In the genomic region with DNA sequence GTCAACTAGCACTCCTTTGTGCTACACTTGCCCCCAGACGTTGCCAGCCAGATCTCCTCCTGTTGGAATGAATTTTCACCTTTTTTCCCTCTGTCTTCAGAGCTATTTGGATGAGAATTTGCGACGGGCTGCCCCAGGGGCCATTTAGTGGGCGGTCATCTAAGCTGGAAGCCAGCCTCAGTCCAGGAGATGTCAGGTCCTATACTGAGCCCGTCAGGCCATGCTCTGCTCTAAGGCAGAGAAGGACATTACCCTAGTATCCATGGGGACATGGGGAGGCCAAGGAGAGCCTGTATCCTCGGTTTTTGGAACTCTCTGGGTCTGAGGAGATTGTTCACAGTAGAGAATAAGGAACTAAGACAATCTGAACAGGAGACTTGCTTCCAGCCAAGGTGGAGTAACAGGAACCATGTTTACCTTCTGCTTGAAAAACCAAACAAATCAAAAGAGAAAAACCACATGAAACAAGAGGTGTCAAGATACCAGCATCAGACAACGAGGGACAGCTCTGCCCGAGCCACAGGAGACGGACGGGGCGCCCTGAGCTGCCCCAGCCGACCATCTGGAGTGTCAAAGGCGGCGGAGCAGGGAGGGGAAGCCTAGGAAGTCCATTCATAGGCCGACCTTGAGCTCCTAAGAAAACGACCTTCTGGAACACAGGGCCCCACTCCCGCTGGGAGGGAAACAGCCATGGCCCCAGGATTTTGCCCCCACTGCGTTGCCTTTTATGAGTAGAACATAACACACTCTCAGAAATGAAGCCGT, we compare ENCODE assay signal across 2 cellular contexts.
TF ChIP-seq lines count a peak whose summit lies in the region.

No MANE protein-coding gene starts in this region.

TF ChIP-seq in K562, 482 proteins besides CTCF, POLR2A, EP300 and RAD21:
- TF ChIP-seq SOX6 (IDR thresholded peaks at IDR 0.05) (no peak), RBM17 (IDR thresholded peaks at IDR 0.05; ENCODE audit: borderline replicate concordance, low read depth, low read length) (no peak), ESRRA (IDR thresholded peaks at IDR 0.05; ENCODE audit: borderline replicate concordance, low read depth) (no peak), NBN (IDR thresholded peaks at IDR 0.05; ENCODE audit: low read depth) (no peak), TEAD2 (tag; IDR thresholded peaks at IDR 0.05) (no peak), ZNF224 (CRISPR knock-in tag; IDR thresholded peaks at IDR 0.05) (no peak), ZNF668 (CRISPR knock-in tag; IDR thresholded peaks at IDR 0.05) (no peak)
- TF ChIP-seq, protein P1, sequence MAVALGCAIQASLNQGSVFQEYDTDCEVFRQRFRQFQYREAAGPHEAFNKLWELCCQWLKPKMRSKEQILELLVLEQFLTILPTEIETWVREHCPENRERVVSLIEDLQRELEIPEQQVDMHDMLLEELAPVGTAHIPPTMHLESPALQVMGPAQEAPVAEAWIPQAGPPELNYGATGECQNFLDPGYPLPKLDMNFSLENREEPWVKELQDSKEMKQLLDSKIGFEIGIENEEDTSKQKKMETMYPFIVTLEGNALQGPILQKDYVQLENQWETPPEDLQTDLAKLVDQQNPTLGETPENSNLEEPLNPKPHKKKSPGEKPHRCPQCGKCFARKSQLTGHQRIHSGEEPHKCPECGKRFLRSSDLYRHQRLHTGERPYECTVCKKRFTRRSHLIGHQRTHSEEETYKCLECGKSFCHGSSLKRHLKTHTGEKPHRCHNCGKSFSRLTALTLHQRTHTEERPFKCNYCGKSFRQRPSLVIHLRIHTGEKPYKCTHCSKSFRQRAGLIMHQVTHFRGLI (CRISPR knock-in tag; IDR thresholded peaks at IDR 0.05): no peak

TF ChIP-seq in HepG2, 621 proteins besides CTCF, POLR2A, EP300 and RAD21:
- TF ChIP-seq ZBTB7A (CRISPR knock-in tag; IDR thresholded peaks at IDR 0.05) (no peak), ZFX (CRISPR knock-in tag; IDR thresholded peaks at IDR 0.05; ENCODE audit: low read depth) (peak; percentile 23; the same call in 1 of the 2 replicates), ZNF136 (CRISPR knock-in tag; IDR thresholded peaks at IDR 0.05; ENCODE audit: low read depth) (no peak), SOX6 (IDR thresholded peaks at IDR 0.05) (no peak), SOX6 (CRISPR knock-in tag; IDR thresholded peaks at IDR 0.05) (0 out of 2 replicates have a peak, but pooled peaks have one; percentile 17)
- TF ChIP-seq, protein P2, sequence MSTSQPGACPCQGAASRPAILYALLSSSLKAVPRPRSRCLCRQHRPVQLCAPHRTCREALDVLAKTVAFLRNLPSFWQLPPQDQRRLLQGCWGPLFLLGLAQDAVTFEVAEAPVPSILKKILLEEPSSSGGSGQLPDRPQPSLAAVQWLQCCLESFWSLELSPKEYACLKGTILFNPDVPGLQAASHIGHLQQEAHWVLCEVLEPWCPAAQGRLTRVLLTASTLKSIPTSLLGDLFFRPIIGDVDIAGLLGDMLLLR (CRISPR knock-in tag; IDR thresholded peaks at IDR 0.05): 0 out of 2 replicates have a peak, but pooled peaks have one; percentile 35
- TF ChIP-seq, protein P3, sequence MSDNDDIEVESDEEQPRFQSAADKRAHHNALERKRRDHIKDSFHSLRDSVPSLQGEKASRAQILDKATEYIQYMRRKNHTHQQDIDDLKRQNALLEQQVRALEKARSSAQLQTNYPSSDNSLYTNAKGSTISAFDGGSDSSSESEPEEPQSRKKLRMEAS (IDR thresholded peaks at IDR 0.05): peak; percentile 17; the same call in 1 of the 2 replicates
- TF ChIP-seq, protein P4, sequence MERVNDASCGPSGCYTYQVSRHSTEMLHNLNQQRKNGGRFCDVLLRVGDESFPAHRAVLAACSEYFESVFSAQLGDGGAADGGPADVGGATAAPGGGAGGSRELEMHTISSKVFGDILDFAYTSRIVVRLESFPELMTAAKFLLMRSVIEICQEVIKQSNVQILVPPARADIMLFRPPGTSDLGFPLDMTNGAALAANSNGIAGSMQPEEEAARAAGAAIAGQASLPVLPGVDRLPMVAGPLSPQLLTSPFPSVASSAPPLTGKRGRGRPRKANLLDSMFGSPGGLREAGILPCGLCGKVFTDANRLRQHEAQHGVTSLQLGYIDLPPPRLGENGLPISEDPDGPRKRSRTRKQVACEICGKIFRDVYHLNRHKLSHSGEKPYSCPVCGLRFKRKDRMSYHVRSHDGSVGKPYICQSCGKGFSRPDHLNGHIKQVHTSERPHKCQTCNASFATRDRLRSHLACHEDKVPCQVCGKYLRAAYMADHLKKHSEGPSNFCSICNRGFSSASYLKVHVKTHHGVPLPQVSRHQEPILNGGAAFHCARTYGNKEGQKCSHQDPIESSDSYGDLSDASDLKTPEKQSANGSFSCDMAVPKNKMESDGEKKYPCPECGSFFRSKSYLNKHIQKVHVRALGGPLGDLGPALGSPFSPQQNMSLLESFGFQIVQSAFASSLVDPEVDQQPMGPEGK (CRISPR knock-in tag; IDR thresholded peaks at IDR 0.05): peak; percentile 40; the same call in 1 of the 2 replicates
